11 cellular contexts compared by ENCODE assay signal in the genomic region with DNA sequence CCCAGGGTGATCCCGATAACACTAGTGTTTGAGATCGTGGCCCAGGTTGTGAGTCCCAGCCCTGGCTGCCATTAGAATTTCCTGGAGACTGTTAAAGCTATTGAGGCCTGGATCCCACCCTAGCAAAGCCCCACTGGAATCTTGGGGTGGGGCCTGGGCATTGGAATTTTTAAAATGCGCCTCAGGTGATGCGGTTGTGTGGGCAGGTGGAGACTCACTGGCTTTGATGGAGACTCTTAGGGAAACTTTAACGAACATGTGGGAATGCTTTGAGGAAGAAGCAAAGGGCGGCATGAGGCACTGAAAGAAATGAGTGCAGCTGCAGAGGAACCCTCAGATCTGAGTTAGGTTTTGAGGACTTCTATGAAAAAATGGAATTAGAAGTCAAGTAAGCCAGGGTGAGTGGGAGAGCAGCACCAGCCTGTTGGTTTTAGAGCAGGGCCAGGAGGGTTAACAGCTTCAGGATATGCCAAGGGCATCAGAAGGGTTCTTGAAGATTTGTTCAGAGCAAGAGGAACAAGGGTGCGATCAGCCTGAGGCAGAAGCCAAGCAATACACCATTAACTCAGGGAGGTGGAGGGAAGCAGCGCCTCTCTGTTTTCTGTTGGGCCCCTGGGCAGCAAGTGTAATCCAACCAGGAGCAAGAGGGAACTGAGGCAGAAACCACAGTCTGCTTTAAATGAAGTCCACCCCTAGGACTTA.
"Had no signal": no experiment of that assay in that cellular context is flagged by ENCODE, and none has a peak within 500 bp of the region (broad histone marks: within the 10 kb centered on the region; RNA-seq: fewer than 3 reads in every experiment).

No MANE protein-coding gene starts in this region.

- H3K4me1 ChIP-seq: breast epithelium had no signal

- H3K9me3 ChIP-seq: transverse colon had no signal

- H3K4me3 Mint-ChIP-seq: activated CD8-positive, alpha-beta memory T cell treated with anti-CD3 and anti-CD28 coated beads, Interleukin-2, amount 10 ng/mL, durations not matched to agents 7 days and 5 days; activated naive CD8-positive, alpha-beta T cell treated with anti-CD3 and anti-CD28 coated beads for 36 hours; activated T-cell treated with anti-CD3 and anti-CD28 coated beads, Interleukin-2, amount 50 U/mL, for 24 hours had no signal

- H3K27ac Mint-ChIP-seq: activated CD8-positive, alpha-beta memory T cell treated with anti-CD3 and anti-CD28 coated beads, Interleukin-2, amount 10 ng/mL, durations not matched to agents 7 days and 5 days; activated naive CD8-positive, alpha-beta T cell treated with anti-CD3 and anti-CD28 coated beads for 36 hours; activated T-cell treated with anti-CD3 and anti-CD28 coated beads, Interleukin-2, amount 50 U/mL, for 24 hours had no signal

- DNase-seq: activated CD4-positive, alpha-beta T cell treated with anti-CD3 and anti-CD28 coated beads, Interleukin-2, amount 50 U/mL, for 48 hours; activated CD8-positive, alpha-beta memory T cell treated with anti-CD3 and anti-CD28 coated beads, Interleukin-2, amount 10 ng/mL, durations not matched to agents 7 days and 5 days; activated gamma-delta T cell treated with Interleukin-2 at 50 U/mL for 16 hours; activated naive CD8-positive, alpha-beta T cell treated with anti-CD3 and anti-CD28 coated beads for 36 hours; activated T-cell treated with anti-CD3 and anti-CD28 coated beads, Interleukin-2, amount 50 U/mL, for 24 hours; foreskin keratinocyte; stimulated activated CD4-positive, alpha-beta T cell treated with anti-CD3 and anti-CD28 coated beads, Interleukin-2, amount 100 ng/mL, for 48 hours; T-helper 2 cell; transverse colon had no signal

- H3K4me3 ChIP-seq: breast epithelium, transverse colon had no signal

- H3K36me3 ChIP-seq: breast epithelium, transverse colon had no signal

- ATAC-seq: activated CD8-positive, alpha-beta memory T cell treated with anti-CD3 and anti-CD28 coated beads, Interleukin-2, amount 10 ng/mL, durations not matched to agents 7 days and 5 days; foreskin keratinocyte; sciatic nerve had no signal

- H3K27ac ChIP-seq: breast epithelium, foreskin keratinocyte, transverse colon had no signal

- H3K27me3 Mint-ChIP-seq: activated CD8-positive, alpha-beta memory T cell treated with anti-CD3 and anti-CD28 coated beads, Interleukin-2, amount 10 ng/mL, durations not matched to agents 7 days and 5 days; activated naive CD8-positive, alpha-beta T cell treated with anti-CD3 and anti-CD28 coated beads for 36 hours; activated T-cell treated with anti-CD3 and anti-CD28 coated beads, Interleukin-2, amount 50 U/mL, for 24 hours had no signal

- H3K27me3 ChIP-seq: breast epithelium, foreskin keratinocyte, transverse colon had no signal
